Comparison of ENCODE assay signal across 15 cellular contexts in genomic region chr2:224042191-224042696, GRCh38. TPM values are rescaled to one million over a fixed set of nuclear protein-coding genes. Genes with fewer than 3 reads are reported as not detected.
DNase-seq lines count a peak whose midpoint lies in the region; ATAC-seq, FAIRE-seq and TF ChIP-seq lines count a peak whose summit lies in the region.
"Had no signal": no experiment of that assay in that cellular context is flagged by ENCODE, and none has a peak within 500 bp of the region (broad histone marks: within the 10 kb centered on the region; RNA-seq: fewer than 3 reads in every experiment).

No MANE protein-coding gene starts in this region.

- TF ChIP-seq CTCF in choroid plexus epithelial cell (conservative IDR thresholded peaks at IDR 0.05; ENCODE audit: low read depth, low read length) = no peak
- no peak for TF ChIP-seq CTCF in D721Med (IDR thresholded peaks at IDR 0.05; ENCODE audit: insufficient read depth, missing control alignments)

- no peak for ATAC-seq in HG03571 (IDR thresholded peaks at IDR 0.05; ENCODE audit: unreplicated experiment)
- ATAC-seq: activated CD8-positive, alpha-beta T cell treated with anti-CD3 and anti-CD28 coated beads for 36 hours; GM12878 had no signal

- DNase-seq in COR-L47 (lab: John Stamatoyannopoulos, UW) (peak; percentile 84), NCI-H2227 (lab: John Stamatoyannopoulos, UW; ENCODE audit: unreplicated experiment) (peak; percentile 8), choroid plexus epithelial cell (ENCODE audit: low read depth) (peak; percentile 17), midbrain (lab: John Stamatoyannopoulos, UW) (peak; percentile 82), NCI-H2107 treated with DMSO at 0.1 percent for 48 hours (lab: John Stamatoyannopoulos, UW; ENCODE audit: unreplicated experiment) (no peak), A172 (ENCODE audit: low spot score) (no peak), D721Med (ENCODE audit: insufficient read length, low spot score) (no peak)
- DNase-seq: activated CD8-positive, alpha-beta T cell treated with anti-CD3 and anti-CD28 coated beads for 36 hours; activated effector memory CD4-positive, alpha-beta T cell treated with Interleukin-2 at 50 U/mL for 16 hours; esophagus squamous epithelium; immature natural killer cell; NCI-H524 treated with DMSO at 0.1 percent for 48 hours had no signal

- no peak overlapping the region for H3K4me3 ChIP-seq in choroid plexus epithelial cell (ENCODE audit: low read depth, low read length)
- H3K4me3 ChIP-seq: esophagus squamous epithelium, GM12878 had no signal

- FAIRE-seq in D721Med (lab: Jason Lieb, UNC) = no peak
- FAIRE-seq: GM12878, TTC549 had no signal

RNA-seq across cellular contexts. Expression of gene SERPINE2, which starts 3.2 kb away (rescaled TPM):
- total RNA-seq in A172 (2014; rRNA removed; shearing (Covaris generic)) = 266 and 429 TPM in 2 replicates

Comparison
In these comparisons a context has a peak if more than half of its experiments do, and no peak if none do; other contexts are left out.
1. DNase-seq: peak in COR-L47 (single experiment), NCI-H2227 (single experiment), choroid plexus epithelial cell (single experiment) and midbrain (single experiment); none in NCI-H2107 treated with DMSO at 0.1 percent for 48 hours (single experiment), A172 (single experiment) and D721Med (single experiment).